ENCODE assay signal across 1 cellular context in genomic region chr4:169312690-169313422, GRCh38.
TF ChIP-seq lines count a peak whose summit lies in the region.

No MANE protein-coding gene starts in this region.

TF ChIP-seq in IMR-90, 13 proteins besides CTCF, POLR2A, EP300 and RAD21 (continued from another document):
- no peak for TF ChIP-seq MXI1 (IDR thresholded peaks at IDR 0.05; ENCODE audit: borderline replicate concordance, low read depth, low read length)
- TF ChIP-seq ELK1 (IDR thresholded peaks at IDR 0.05; ENCODE audit: borderline replicate concordance, low read depth, low read length), result no peak
- TF ChIP-seq NFE2L2 (IDR thresholded peaks at IDR 0.05; ENCODE audit: low read depth, low read length), result no peak
- no peak for TF ChIP-seq MAZ (IDR thresholded peaks at IDR 0.05; ENCODE audit: borderline replicate concordance, low read depth, low read length)
- TF ChIP-seq MAFK (IDR thresholded peaks at IDR 0.05; ENCODE audit: low read depth, low read length), result no peak
- no peak for TF ChIP-seq USF2 (IDR thresholded peaks at IDR 0.05; ENCODE audit: low read depth, low read length)
- TF ChIP-seq SMC3 (IDR thresholded peaks at IDR 0.05; ENCODE audit: low read depth, low read length), result no peak
- TF ChIP-seq RFX5 (IDR thresholded peaks at IDR 0.05; ENCODE audit: low read depth, low read length), result no peak
- no peak for TF ChIP-seq BHLHE40 (IDR thresholded peaks at IDR 0.05; ENCODE audit: low read depth, low read length)
TF ChIP-seq in IMR-90: peak in this region for 0.
